In genomic region chr7:104272767-104273384, GRCh38 we compare ENCODE assay signal across 8 cellular contexts. TPM values are rescaled to one million over a fixed set of nuclear protein-coding genes. Genes with fewer than 3 reads are reported as not detected.
DNase-seq lines count a peak whose midpoint lies in the region; ATAC-seq, FAIRE-seq and TF ChIP-seq lines count a peak whose summit lies in the region.

No MANE protein-coding gene starts in this region.

- no peak overlapping the region for H3K27ac ChIP-seq in A549
- peak overlapping the region; percentile 9; the same call in 1 of the 2 replicates for H3K27ac ChIP-seq in VCaP
- H3K27ac ChIP-seq in kidney (ENCODE audit: low read depth in 2 of 2, low read length in 2 of 2) = no peak overlapping the region

- intact Hi-C loops in kidney (cut with DNase I) = no loop called here

- no peak for TF ChIP-seq EP300 in A549 (IDR thresholded peaks at IDR 0.05)

- TF ChIP-seq POLR2A in A549 (IDR thresholded peaks at IDR 0.05; ENCODE audit: low read length) = no peak
- TF ChIP-seq POLR2A in NB4 (IDR thresholded peaks at IDR 0.05; ENCODE audit: extremely low read depth, insufficient read length) = no peak

- H3K4me1 ChIP-seq in A549 = no peaks in the 10 kb centered on the region
- no peaks in the 10 kb centered on the region for H3K4me1 ChIP-seq in kidney (ENCODE audit: control insufficient read depth in 1 of 2, insufficient read depth in 1 of 2, low read depth in 1 of 2, low read length in 2 of 2)

- DNase-seq in A549 (ENCODE audit: low read depth in 1 of 2, low spot score in 1 of 2) (peak in 1 of 2 experiments; percentile 41), NB4 (ENCODE audit: low read depth) (peak; percentile 50), kidney (no peak), cortex of kidney (lab: John Stamatoyannopoulos, UW) (no peak)

- FAIRE-seq in A549 (lab: Jason Lieb, UNC) (no peak), kidney (lab: Jason Lieb, UNC) (peak; percentile 54)

- POLR2A ChIA-PET in A549 (lab: Yijun Ruan, JAX) = no interaction called here

- TF ChIP-seq CTCF in A549 (IDR thresholded peaks at IDR 0.05) = peak; percentile 36; the same call in 2 of the 3 replicates
- TF ChIP-seq CTCF in GM12873 (IDR thresholded peaks at IDR 0.05; ENCODE audit: insufficient read depth, low read depth, low read length, missing control alignments) = peak; percentile 57
- peak; percentile 71 for TF ChIP-seq CTCF in NB4 (IDR thresholded peaks at IDR 0.05; ENCODE audit: low read depth, low read length)
- TF ChIP-seq CTCF in VCaP (conservative IDR thresholded peaks at IDR 0.05) = peak; percentile 92
- TF ChIP-seq CTCF in kidney (IDR thresholded peaks at IDR 0.05; ENCODE audit: borderline replicate concordance, extremely low read depth, insufficient read depth) = peak; percentile 36

- no peak overlapping the region for H3K9ac ChIP-seq in kidney (ENCODE audit: low read length in 2 of 2)

- H3K9me3 ChIP-seq in A549 (no peaks in the 10 kb centered on the region), kidney (ENCODE audit: control insufficient read depth in 1 of 2, low read length in 2 of 2) (no peaks in the 10 kb centered on the region)

- H3K4me3 ChIP-seq in A549 (no peak overlapping the region), NB4 (ENCODE audit: low read depth, low read length) (no peak overlapping the region), kidney (ENCODE audit: low read length in 2 of 2) (no peak overlapping the region)

- ATAC-seq in A549 (peak; percentile 43 to 63; a peak in 3 of 6 replicates), HG03196 (IDR thresholded peaks at IDR 0.05; ENCODE audit: unreplicated experiment) (no peak), HG03280 (IDR thresholded peaks at IDR 0.05; ENCODE audit: unreplicated experiment) (no peak)

- H3K36me3 ChIP-seq in kidney (ENCODE audit: control insufficient read depth in 1 of 2, insufficient read depth in 2 of 2, low read length in 2 of 2) = no peaks in the 10 kb centered on the region

- WGBS in A549 (ENCODE audit: missing lambda C conversion rate) = 70% methylated on average over 5 of the region's 5 CpGs

- CTCF ChIA-PET in A549 (lab: Yijun Ruan, JAX) = interaction anchor here (0.7 to 1.1 kb wide), 2 partner anchors 20 to 645 kb away, joined by 3 read pairs; no protein-coding TSS in a partner anchor

- H3K4me2 ChIP-seq in A549 = no peak overlapping the region

- peak; percentile 18 to 46; a peak in 2 of 5 replicates for TF ChIP-seq RAD21 in A549 (conservative IDR thresholded peaks at IDR 0.05 in 1 of 2, IDR thresholded peaks at IDR 0.05 in 1 of 2)

TF ChIP-seq in A549, 52 proteins besides CTCF, POLR2A, EP300 and RAD21:
- TF ChIP-seq RFX5 (IDR thresholded peaks at IDR 0.05) (no peak), E2F6 (IDR thresholded peaks at IDR 0.05; ENCODE audit: borderline replicate concordance, low read depth) (no peak), FOSL2 (IDR thresholded peaks at IDR 0.05) (no peak), FOSL2 (CRISPR knock-in tag; IDR thresholded peaks at IDR 0.05) (no peak), MYC (IDR thresholded peaks at IDR 0.05; ENCODE audit: borderline replicate concordance, low read length) (no peak), SREBF2 (IDR thresholded peaks at IDR 0.05) (no peak), HOXA7 (CRISPR knock-in tag; IDR thresholded peaks at IDR 0.05) (no peak), ZFP36 (IDR thresholded peaks at IDR 0.05; ENCODE audit: borderline replicate concordance, partially characterized antibody) (no peak), BCL3 (IDR thresholded peaks at IDR 0.05) (no peak), CBX8 (IDR thresholded peaks at IDR 0.05) (no peak), MAFK (IDR thresholded peaks at IDR 0.05; ENCODE audit: partially characterized antibody) (no peak), CHD2 (IDR thresholded peaks at IDR 0.05; ENCODE audit: low read length, partially characterized antibody) (no peak), NFE2L2 (conservative IDR thresholded peaks at IDR 0.05; ENCODE audit: low read length) (no peak), PBX3 (IDR thresholded peaks at IDR 0.05) (no peak), POLR2AphosphoS2 (conservative IDR thresholded peaks at IDR 0.05; ENCODE audit: low read length) (no peak), MAX (IDR thresholded peaks at IDR 0.05) (no peak), BHLHE40 (IDR thresholded peaks at IDR 0.05; ENCODE audit: low read depth, low read length) (no peak), CEBPB (IDR thresholded peaks at IDR 0.05) (no peak), RNF2 (IDR thresholded peaks at IDR 0.05; ENCODE audit: borderline replicate concordance, low read depth) (no peak), EHF (CRISPR knock-in tag; IDR thresholded peaks at IDR 0.05) (no peak)

RNA-seq across cellular contexts. Expression of gene LHFPL3, which starts 55.5 kb away (rescaled TPM):
- not detected in 2 replicates for polyA plus RNA-seq in A549 (2011; rRNA removed)
- not detected in 2 replicates for polyA plus RNA-seq in A549 (2012; cell fraction: cytosol; rRNA removed)
- polyA plus RNA-seq in A549 (2012; cell fraction: nucleus; rRNA removed) = not detected in 2 replicates
- polyA plus RNA-seq in A549 (2017; fragmentation: RNase III; extraction: RNeasy Plus Mini Kit Qiagen cat#74134 plus additional on column Dnase treatment) = not detected in 3 replicates
- polyA minus RNA-seq in A549 (2011; rRNA and poly(A)+ RNA removed) = not detected in 2 replicates
- not detected for total RNA-seq in kidney
- not detected for polyA plus RNA-seq in kidney (ENCODE audit: insufficient read depth, low read depth, low replicate concordance)

Comparison
In these comparisons a context has a peak if more than half of its experiments do, and no peak if none do; other contexts are left out.
1. ATAC-seq: peak in A549 (2 of 2); none in HG03196 (single experiment) and HG03280 (single experiment).
2. CTCF ChIP-seq: peak in every context shown above with its lines; median percentile 92 in VCaP; 71 in NB4; 57 in GM12873; 36 in A549; 36 in kidney.